16 cellular contexts compared by ENCODE assay signal in the genomic region with DNA sequence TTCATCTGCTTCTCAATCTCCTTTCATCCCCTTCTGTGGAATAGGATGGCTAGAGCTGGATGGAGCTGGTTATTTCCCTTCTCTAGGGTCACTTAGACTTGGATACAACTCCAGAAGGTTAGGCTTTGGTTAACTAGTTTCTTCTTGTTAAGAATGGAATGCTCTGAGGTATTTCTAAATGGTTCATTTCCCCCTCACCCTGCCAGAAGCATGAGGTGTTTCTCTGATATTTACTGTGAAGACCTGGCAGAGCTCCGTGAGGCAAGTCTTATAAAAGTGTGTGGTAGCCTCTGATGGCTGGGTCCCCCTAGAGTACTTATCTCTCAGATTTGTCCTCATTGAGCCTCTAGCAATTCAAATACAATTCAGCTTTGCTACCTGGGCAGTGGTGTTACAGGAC.
DNase-seq lines count a peak whose midpoint lies in the region; ATAC-seq and TF ChIP-seq lines count a peak whose summit lies in the region.
"Had no signal": no experiment of that assay in that cellular context is flagged by ENCODE, and none has a peak within 500 bp of the region (broad histone marks: within the 10 kb centered on the region; RNA-seq: fewer than 3 reads in every experiment).

No MANE protein-coding gene starts in this region.

- H3K36me3 ChIP-seq in ACC112 (ENCODE audit: insufficient read depth, low read length) (no peaks in the 10 kb centered on the region), Loucy (ENCODE audit: insufficient read depth, low read length) (no peaks in the 10 kb centered on the region), upper lobe of left lung (no peaks in the 10 kb centered on the region)

- TF ChIP-seq CTCF in Loucy (conservative IDR thresholded peaks at IDR 0.05; ENCODE audit: low read length) (no peak), MCF 10A (IDR thresholded peaks at IDR 0.05; ENCODE audit: unreplicated experiment) (no peak), upper lobe of left lung (IDR thresholded peaks at IDR 0.05) (no peak)

- BruUV-seq in MCF 10A (replicated peaks; lab: Mats Ljungman, UMichigan), result no TSS peak

- H3K36me3 Mint-ChIP-seq in MCF 10A (ENCODE audit: insufficient read depth, unreplicated experiment), result no peaks in the 10 kb centered on the region
- peaks cover 2 to 3% of the 10 kb centered on the region in 2 donors for H3K36me3 Mint-ChIP-seq in activated T-cell treated with anti-CD3 and anti-CD28 coated beads, Interleukin-2, amount 50 U/mL, for 72 hours (ENCODE audit: insufficient read depth in 2 of 2)

- H3K4me1 ChIP-seq in ACC112 (ENCODE audit: control insufficient read depth, insufficient read depth, low read length, unreplicated experiment), result no peaks in the 10 kb centered on the region
- H3K4me1 ChIP-seq in Loucy (ENCODE audit: insufficient read depth, low read length, poor library complexity, severe bottlenecking), result peaks cover 7% of the 10 kb centered on the region
- H3K4me1 ChIP-seq in upper lobe of left lung, result no peaks in the 10 kb centered on the region

- TF ChIP-seq POLR2A in upper lobe of left lung (IDR thresholded peaks at IDR 0.05), result no peak

- DNase-seq in MCF 10A (ENCODE audit: unreplicated experiment) (no peak), kidney tubule cell (ENCODE audit: low spot score) (peak; percentile 81), upper lobe of left lung (no peak), HUDEP-2 (lab: John Stamatoyannopoulos, UW; ENCODE audit: unreplicated experiment in 76 of 76) (no peak)
- no peak for DNase-seq in activated T-cell treated with anti-CD3 and anti-CD28 coated beads, Interleukin-2, amount 50 U/mL, for 72 hours
- DNase-seq: activated CD8-positive, alpha-beta T cell treated with anti-CD3 and anti-CD28 coated beads for 36 hours; activated naive CD4-positive, alpha-beta T cell; cortex of kidney; Kasumi-1; left colon; NCI-H2171 treated with DMSO at 0.1 percent for 48 hours; stimulated activated CD4-positive, alpha-beta T cell treated with anti-CD3 and anti-CD28 coated beads, Interleukin-12 subunit alpha, Interleukin-12 subunit beta, amount 100 ng/mL, for 4 hours had no signal

- CTCF ChIA-PET in MCF 10A (lab: Yijun Ruan, JAX), result interaction anchor here (1.6 kb wide), 1 partner anchor 9 kb away, joined by 5 read pairs; no protein-coding TSS in a partner anchor

- H3K27ac ChIP-seq in ACC112 (ENCODE audit: low read depth, low read length) (no peak overlapping the region), upper lobe of left lung (no peak overlapping the region)

- ATAC-seq in upper lobe of left lung (ENCODE audit: low FRiP score in 2 of 2) (no peak), HG03571 (IDR thresholded peaks at IDR 0.05; ENCODE audit: unreplicated experiment) (no peak)
- no peak for ATAC-seq in activated T-cell treated with anti-CD3 and anti-CD28 coated beads, Interleukin-2, amount 50 U/mL, for 72 hours (replicated peaks in 1 of 2)
- ATAC-seq: activated CD8-positive, alpha-beta T cell treated with anti-CD3 and anti-CD28 coated beads for 36 hours; left colon had no signal

- no peaks in the 10 kb centered on the region for H3K27me3 Mint-ChIP-seq in MCF 10A (ENCODE audit: insufficient read depth, unreplicated experiment)
- no peaks in the 10 kb centered on the region for H3K27me3 Mint-ChIP-seq in activated T-cell treated with anti-CD3 and anti-CD28 coated beads, Interleukin-2, amount 50 U/mL, for 72 hours (ENCODE audit: low read depth)
- H3K27me3 Mint-ChIP-seq: activated CD8-positive, alpha-beta T cell treated with anti-CD3 and anti-CD28 coated beads for 36 hours had no signal

- H3K79me2 ChIP-seq in ACC112 (ENCODE audit: control insufficient read depth, insufficient read depth, low read length, unreplicated experiment), result no peaks in the 10 kb centered on the region
- no peaks in the 10 kb centered on the region for H3K79me2 ChIP-seq in Loucy (ENCODE audit: insufficient read depth, low read length)

- WGBS in upper lobe of left lung, 2 donors, result 60 to 73% methylated on average over 1 of the region's 1 CpG

- peaks cover 23% of the 10 kb centered on the region for H3K9me3 Mint-ChIP-seq in MCF 10A (ENCODE audit: unreplicated experiment)
- H3K9me3 Mint-ChIP-seq in activated T-cell treated with anti-CD3 and anti-CD28 coated beads, Interleukin-2, amount 50 U/mL, for 72 hours, result peaks cover 12% of the 10 kb centered on the region in 2 donors

- no peak for TF ChIP-seq EP300 in upper lobe of left lung (IDR thresholded peaks at IDR 0.05)

- intact Hi-C loops in MCF 10A (cut with micrococcal nuclease), result loop anchor here (10.0 kb wide), 1 partner anchor 691 kb away; no protein-coding TSS in a partner anchor

- H2AFZ ChIP-seq in ACC112 (ENCODE audit: low read length, unreplicated experiment), result peak overlapping the region; percentile 53
- H2AFZ ChIP-seq in Loucy (ENCODE audit: low read length), result peak overlapping the region; percentile 29

- H3K27ac Mint-ChIP-seq in MCF 10A (ENCODE audit: low read depth, unreplicated experiment), result no peak overlapping the region
- no peak overlapping the region for H3K27ac Mint-ChIP-seq in activated T-cell treated with anti-CD3 and anti-CD28 coated beads, Interleukin-2, amount 50 U/mL, for 72 hours
- H3K27ac Mint-ChIP-seq: activated CD8-positive, alpha-beta T cell treated with anti-CD3 and anti-CD28 coated beads for 36 hours had no signal

- H3K27me3 ChIP-seq in ACC112 (ENCODE audit: insufficient read depth, low read length) (no peaks in the 10 kb centered on the region), Loucy (ENCODE audit: insufficient read depth, low read length, poor library complexity, severe bottlenecking) (no peaks in the 10 kb centered on the region), upper lobe of left lung (no peaks in the 10 kb centered on the region)

- H3K9ac ChIP-seq in Loucy (ENCODE audit: low read depth, low read length, poor library complexity, severe bottlenecking), result no peak overlapping the region

- H3K4me3 ChIP-seq in ACC112 (ENCODE audit: low read depth, low read length) (no peak overlapping the region; the same call in none of the 2 replicates), Loucy (ENCODE audit: low read length, poor library complexity, severe bottlenecking) (peak overlapping the region; percentile 27), upper lobe of left lung (no peak overlapping the region)

- H3K9me2 ChIP-seq in Loucy (replicated peaks; ENCODE audit: low read depth, low read length), result no peaks in the 10 kb centered on the region

- H3K4me3 Mint-ChIP-seq in MCF 10A (ENCODE audit: unreplicated experiment), result peak overlapping the region; percentile 52
- H3K4me3 Mint-ChIP-seq in activated T-cell treated with anti-CD3 and anti-CD28 coated beads, Interleukin-2, amount 50 U/mL, for 72 hours, result peak overlapping the region in 1 of 2 donors; percentile 30
- H3K4me3 Mint-ChIP-seq: activated CD8-positive, alpha-beta T cell treated with anti-CD3 and anti-CD28 coated beads for 36 hours; neural crest cell had no signal

- H3K4me2 ChIP-seq in Loucy (ENCODE audit: low read depth, low read length, poor library complexity, severe bottlenecking), result no peak overlapping the region

- H3F3A ChIP-seq in Loucy (ENCODE audit: low read depth), result no peaks in the 10 kb centered on the region

- no peaks in the 10 kb centered on the region for H4K20me1 ChIP-seq in Loucy (ENCODE audit: insufficient read depth, low read length, poor library complexity, severe bottlenecking)

- POLR2A ChIA-PET in MCF 10A (lab: Yijun Ruan, JAX), result no interaction called here

- H3K9me3 ChIP-seq in Loucy (ENCODE audit: insufficient read depth, low read depth, low read length) (no peaks in the 10 kb centered on the region; the same call in 1 of the 2 replicates), upper lobe of left lung (peaks cover 0 to 2% (median 0%) of the 10 kb centered on the region in 4 donors)

- peaks cover 7% of the 10 kb centered on the region for H3K4me1 Mint-ChIP-seq in MCF 10A (ENCODE audit: insufficient read depth, unreplicated experiment)
- H3K4me1 Mint-ChIP-seq in activated T-cell treated with anti-CD3 and anti-CD28 coated beads, Interleukin-2, amount 50 U/mL, for 72 hours (ENCODE audit: low read depth), result no peaks in the 10 kb centered on the region
- H3K4me1 Mint-ChIP-seq: neural crest cell had no signal
